ENCODE assay signal across 26 cellular contexts in the genomic region with DNA sequence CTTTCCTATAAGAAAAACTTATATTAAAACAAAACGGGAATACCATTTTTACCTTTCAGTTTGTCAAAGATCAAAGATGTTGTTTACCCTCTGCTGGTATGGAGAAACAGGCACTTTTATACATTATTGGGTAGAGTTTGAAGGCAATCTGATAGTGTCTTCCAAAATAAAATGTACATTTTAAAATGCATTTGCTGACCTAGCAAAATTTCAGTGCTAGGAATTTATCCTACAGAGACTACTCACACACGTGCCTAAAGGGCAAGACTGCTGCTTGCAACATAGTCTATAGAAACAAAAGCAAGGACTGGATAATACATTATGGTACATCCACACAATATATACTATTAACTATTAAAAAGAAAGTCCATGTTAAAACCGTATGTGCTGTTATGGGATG. TPM values are rescaled to one million over a fixed set of nuclear protein-coding genes. Genes with fewer than 3 reads are reported as not detected.
DNase-seq lines count a peak whose midpoint lies in the region; ATAC-seq, FAIRE-seq and TF ChIP-seq lines count a peak whose summit lies in the region.
"Had no signal": no experiment of that assay in that cellular context is flagged by ENCODE, and none has a peak within 500 bp of the region (broad histone marks: within the 10 kb centered on the region; RNA-seq: fewer than 3 reads in every experiment).

No MANE protein-coding gene starts in this region.

- H3K27me3 ChIP-seq in IMR-90 (ENCODE audit: control insufficient read depth, insufficient read depth, low read length) (no peaks in the 10 kb centered on the region), K562 (ENCODE audit: control insufficient read depth in 2 of 2, insufficient read depth in 2 of 2, low read length in 2 of 2) (peaks cover 0 to 2% of the 10 kb centered on the region in 2 experiments; a peak in 1 of 5 replicates), pancreas (no peaks in the 10 kb centered on the region)
- no peaks in the 10 kb centered on the region for H3K27me3 ChIP-seq in CD8-positive, alpha-beta memory T cell (ENCODE audit: insufficient read depth, low read length, poor library complexity, severe bottlenecking)
- H3K27me3 ChIP-seq: BLaER1 treated with 17β-estradiol and CSF1 and Interleukin-3, amounts not matched to agents 10 nM and 100 nM had no signal

- H3K9me1 ChIP-seq in IMR-90 (ENCODE audit: insufficient read depth, low read length), result peaks cover 13% of the 10 kb centered on the region
- no peaks in the 10 kb centered on the region for H3K9me1 ChIP-seq in K562 (ENCODE audit: control insufficient read depth, insufficient read depth, low read length)

- TF ChIP-seq RAD21 in A549 (conservative IDR thresholded peaks at IDR 0.05 in 1 of 2, IDR thresholded peaks at IDR 0.05 in 1 of 2) (no peak), IMR-90 (IDR thresholded peaks at IDR 0.05; ENCODE audit: low read length) (no peak), K562 (CRISPR knock-in tag; conservative IDR thresholded peaks at IDR 0.05 in 1 of 2, IDR thresholded peaks at IDR 0.05 in 1 of 2) (no peak)

- DNase-seq in A549 (ENCODE audit: low read depth in 1 of 2, low spot score in 1 of 2) (no peak), IMR-90 (no peak), K562 (ENCODE audit: extremely low read depth in 1 of 4, low spot score in 3 of 4) (no peak), epithelial cell of esophagus (ENCODE audit: low read depth) (peak; percentile 26), pancreas (no peak)
- no peak for DNase-seq in stimulated activated CD4-positive, alpha-beta T cell treated with anti-CD3 and anti-CD28 coated beads, Interleukin-4, amount 100 ng/mL, for 4 hours
- DNase-seq in CD8-positive, alpha-beta memory T cell, result no peak
- DNase-seq: 8988T; AML-193; CD4-positive, alpha-beta T cell; CD8-positive, alpha-beta T cell; COR-L47; DMS 273 treated with DMSO at 0.1 percent for 48 hours; DMS153; DMS53; DMS79; DND-41; EL; GDM1 had no signal

- H3K36me3 ChIP-seq in IMR-90 (ENCODE audit: control insufficient read depth, insufficient read depth, low read length) (no peaks in the 10 kb centered on the region), K562 (ENCODE audit: control insufficient read depth, insufficient read depth, low read length) (no peaks in the 10 kb centered on the region), pancreas (no peaks in the 10 kb centered on the region)
- no peaks in the 10 kb centered on the region for H3K36me3 ChIP-seq in CD8-positive, alpha-beta memory T cell (ENCODE audit: insufficient read depth, low read length)
- H3K36me3 ChIP-seq: BLaER1 treated with 17β-estradiol and CSF1 and Interleukin-3, amounts not matched to agents 10 nM and 100 nM had no signal

- H2BK15ac ChIP-seq in IMR-90 (ENCODE audit: low read depth, low read length), result no peak overlapping the region

- BruUV-seq in IMR-90 (replicated peaks; lab: Mats Ljungman, UMichigan) (no TSS peak), K562 (replicated peaks; lab: Mats Ljungman, UMichigan) (no TSS peak)

- H2BK20ac ChIP-seq in IMR-90 (ENCODE audit: low read depth, low read length), result no peak overlapping the region

- H4K91ac ChIP-seq in IMR-90 (ENCODE audit: insufficient read depth, low read depth, low read length), result no peak overlapping the region

- no peak for FAIRE-seq in A549 (lab: Jason Lieb, UNC)
- no peak for FAIRE-seq in K562 (lab: Jason Lieb, UNC)
- FAIRE-seq in pancreas (lab: Jason Lieb, UNC), result no peak
- FAIRE-seq: A204.1, GM12878, GM12892, GM18507 had no signal

- TF ChIP-seq EP300 in A549 (IDR thresholded peaks at IDR 0.05) (no peak), K562 (IDR thresholded peaks at IDR 0.05; ENCODE audit: low read length) (no peak)

- TF ChIP-seq POLR2A in A549 (IDR thresholded peaks at IDR 0.05; ENCODE audit: low read length) (no peak), IMR-90 (IDR thresholded peaks at IDR 0.05; ENCODE audit: low read depth, low read length) (no peak), K562 (conservative IDR thresholded peaks at IDR 0.05) (no peak)

- no peak overlapping the region for H3K4me3 ChIP-seq in A549
- H3K4me3 ChIP-seq in IMR-90 (ENCODE audit: insufficient read depth, low read depth, low read length), result no peak overlapping the region
- H3K4me3 ChIP-seq in K562, result no peak overlapping the region
- H3K4me3 ChIP-seq in epithelial cell of esophagus (ENCODE audit: low read length), result no peak overlapping the region
- H3K4me3 ChIP-seq in pancreas, result no peak overlapping the region
- no peak overlapping the region for H3K4me3 ChIP-seq in CD8-positive, alpha-beta memory T cell (ENCODE audit: low read length)
- H3K4me3 ChIP-seq: BLaER1 treated with 17β-estradiol and CSF1 and Interleukin-3, amounts not matched to agents 10 nM and 100 nM; GM12878 had no signal

- no peaks in the 10 kb centered on the region for H3K4me1 ChIP-seq in A549
- peaks cover 2% of the 10 kb centered on the region for H3K4me1 ChIP-seq in IMR-90 (ENCODE audit: control insufficient read depth, insufficient read depth, low read length)
- H3K4me1 ChIP-seq in K562 (replicated peaks in 1 of 2; ENCODE audit: control insufficient read depth in 2 of 2, insufficient read depth in 2 of 2, low read length in 2 of 2), result peaks cover 2 to 4% of the 10 kb centered on the region in 2 experiments; a peak in 2 of 5 replicates
- no peaks in the 10 kb centered on the region for H3K4me1 ChIP-seq in pancreas
- no peaks in the 10 kb centered on the region for H3K4me1 ChIP-seq in CD8-positive, alpha-beta memory T cell (ENCODE audit: insufficient read depth, low read length)

- no peak overlapping the region for H2BK120ac ChIP-seq in IMR-90 (ENCODE audit: low read depth, low read length)

- no peak for TF ChIP-seq CTCF in A549 (IDR thresholded peaks at IDR 0.05)
- TF ChIP-seq CTCF in IMR-90 (conservative IDR thresholded peaks at IDR 0.05; ENCODE audit: low read depth, low read length), result no peak
- TF ChIP-seq CTCF in K562 (IDR thresholded peaks at IDR 0.05 in 2 of 3, conservative IDR thresholded peaks at IDR 0.05 in 1 of 3; ENCODE audit: insufficient read depth in 2 of 3, low read depth in 1 of 3, low read length in 3 of 3), result no peak
- TF ChIP-seq CTCF in epithelial cell of esophagus (IDR thresholded peaks at IDR 0.05; ENCODE audit: insufficient read depth, low read depth, low read length, missing control alignments), result no peak
- no peak for TF ChIP-seq CTCF in pancreas (IDR thresholded peaks at IDR 0.05)

- no peak overlapping the region for H3K27ac Mint-ChIP-seq in CD8-positive, alpha-beta memory T cell
- H3K27ac Mint-ChIP-seq: B cell; CD4-positive, alpha-beta T cell; CD8-positive, alpha-beta T cell had no signal

- CTCF ChIA-PET in A549 (lab: Yijun Ruan, JAX), result interaction anchor here (1.1 to 3.2 kb wide), 2 partner anchors 19 to 265 kb away, joined by 3 to 13 read pairs; no protein-coding TSS in a partner anchor
- CTCF ChIA-PET in IMR-90 (lab: Yijun Ruan, JAX), result no interaction called here
- CTCF ChIA-PET in K562 (lab: Yijun Ruan, JAX; ENCODE audit: low intra/inter-chr PET ratio), result no interaction called here
- CTCF ChIA-PET in CD8-positive, alpha-beta memory T cell (lab: Charles Lee), result no interaction called here

- no peaks in the 10 kb centered on the region; a peak in 1 of 4 replicates for H3K79me1 ChIP-seq in IMR-90 (ENCODE audit: low read depth in 1 of 2, low read length in 2 of 2)

- H2AFZ ChIP-seq in IMR-90 (replicated peaks; ENCODE audit: low read length, poor library complexity), result no peak overlapping the region
- no peak overlapping the region for H2AFZ ChIP-seq in K562 (ENCODE audit: low read depth, low read length)

- POLR2A ChIA-PET in A549 (lab: Yijun Ruan, JAX), result no interaction called here
- POLR2A ChIA-PET in IMR-90 (lab: Charles Lee; ENCODE audit: unreplicated experiment), result no interaction called here
- POLR2A ChIA-PET in K562 (lab: Yijun Ruan, JAX), result no interaction called here
- POLR2A ChIA-PET in CD8-positive, alpha-beta memory T cell (lab: Charles Lee), result no interaction called here

- H3K27me3 Mint-ChIP-seq in CD8-positive, alpha-beta memory T cell, result peaks cover 10 to 14% of the 10 kb centered on the region in 2 donors
- H3K27me3 Mint-ChIP-seq: CD4-positive, alpha-beta T cell had no signal

- no peaks in the 10 kb centered on the region for H3K79me2 ChIP-seq in K562 (ENCODE audit: control insufficient read depth, insufficient read depth, low read length)

- intact Hi-C loops in IMR-90 (cut with micrococcal nuclease), result loop anchor here (5.0 kb wide), 1 partner anchor 81 kb away; no protein-coding TSS in a partner anchor
- intact Hi-C loops in K562 (cut with micrococcal nuclease), result no loop called here
- intact Hi-C loops in pancreas (cut with DNase I), result no loop called here

- H3K9me3 ChIP-seq in A549 (no peaks in the 10 kb centered on the region), IMR-90 (ENCODE audit: control insufficient read depth, insufficient read depth, low read length) (no peaks in the 10 kb centered on the region), K562 (replicated peaks; ENCODE audit: control insufficient read depth, insufficient read depth, low read depth, low read length) (no peaks in the 10 kb centered on the region), pancreas (no peaks in the 10 kb centered on the region)
- no peaks in the 10 kb centered on the region for H3K9me3 ChIP-seq in CD8-positive, alpha-beta memory T cell (ENCODE audit: low read length)

- no peaks in the 10 kb centered on the region for H3K36me3 Mint-ChIP-seq in CD8-positive, alpha-beta memory T cell
- H3K36me3 Mint-ChIP-seq: CD8-positive, alpha-beta T cell had no signal

- no peak overlapping the region for H3K4me3 Mint-ChIP-seq in CD8-positive, alpha-beta memory T cell
- H3K4me3 Mint-ChIP-seq: B cell; CD4-positive, alpha-beta T cell; CD8-positive, alpha-beta T cell had no signal

- no peak overlapping the region for H3K9ac ChIP-seq in IMR-90 (ENCODE audit: low read depth, low read length)
- no peak overlapping the region for H3K9ac ChIP-seq in K562 (ENCODE audit: insufficient read depth in 1 of 2, low read depth in 2 of 2, low read length in 2 of 2)
- H3K9ac ChIP-seq: BLaER1 treated with 17β-estradiol and CSF1 and Interleukin-3, amounts not matched to agents 10 nM and 100 nM had no signal

- H3K4ac ChIP-seq in IMR-90 (ENCODE audit: low read depth, low read length), result no peak overlapping the region

- no peak overlapping the region for H4K8ac ChIP-seq in IMR-90 (ENCODE audit: low read depth in 2 of 2, low read length in 2 of 2)

- no peak overlapping the region for H2AK5ac ChIP-seq in IMR-90 (ENCODE audit: low read depth, low read length)

- H4K20me1 ChIP-seq in IMR-90 (ENCODE audit: insufficient read depth, low read length), result no peaks in the 10 kb centered on the region
- H4K20me1 ChIP-seq in K562 (replicated peaks; ENCODE audit: control insufficient read depth, insufficient read depth, low read length), result no peaks in the 10 kb centered on the region
- H4K20me1 ChIP-seq: BLaER1 treated with 17β-estradiol and CSF1 and Interleukin-3, amounts not matched to agents 10 nM and 100 nM had no signal

- no peak overlapping the region for H3K23ac ChIP-seq in IMR-90 (ENCODE audit: low read depth, low read length)

- H3K14ac ChIP-seq in IMR-90 (replicated peaks; ENCODE audit: low read depth, low read length), result no peak overlapping the region

- H3K4me2 ChIP-seq in A549 (no peak overlapping the region), IMR-90 (ENCODE audit: low read depth, low read length) (no peak overlapping the region), K562 (ENCODE audit: insufficient read depth, low read length) (no peak overlapping the region)
- H3K4me2 ChIP-seq: BLaER1 treated with 17β-estradiol and CSF1 and Interleukin-3, amounts not matched to agents 10 nM and 100 nM had no signal

- no peak overlapping the region for H3K18ac ChIP-seq in IMR-90 (ENCODE audit: low read depth, low read length)

- no peaks in the 10 kb centered on the region for H3K9me3 Mint-ChIP-seq in CD8-positive, alpha-beta memory T cell
- H3K9me3 Mint-ChIP-seq: CD4-positive, alpha-beta T cell; CD8-positive, alpha-beta T cell had no signal

- H3K56ac ChIP-seq in IMR-90 (ENCODE audit: extremely low read depth, insufficient read depth, low read length), result no peak overlapping the region

- dilution Hi-C loops in IMR-90 (cut with HindIII; ENCODE audit: low sequenced_read_pairs, unreplicated experiment), result no loop called here

- H3K4me1 Mint-ChIP-seq in CD8-positive, alpha-beta memory T cell, result no peaks in the 10 kb centered on the region
- H3K4me1 Mint-ChIP-seq: B cell had no signal

- in situ Hi-C loops in IMR-90 (cut with MboI; ENCODE audit: low sequenced_read_pairs) (no loop called here), K562 (cut with MboI) (no loop called here)

- no peak overlapping the region for H4K5ac ChIP-seq in IMR-90 (ENCODE audit: low read depth, low read length)

- WGBS in A549 (ENCODE audit: missing lambda C conversion rate), result 43% methylated on average over 3 of the region's 3 CpGs
- WGBS in IMR-90 (ENCODE audit: extremely low coverage in 2 of 2, insufficient read length in 1 of 2), 2 experiments, result no CpG with 5 or more reads among the region's 3 CpGs
- 2% methylated on average over 3 of the region's 3 CpGs for WGBS in K562 (ENCODE audit: insufficient coverage, low coverage, missing lambda C conversion rate)
- WGBS in pancreas, 2 donors, result 54 to 67% methylated on average over 3 of the region's 3 CpGs

- no peak overlapping the region for H2AK9ac ChIP-seq in IMR-90 (replicated peaks; ENCODE audit: low read depth, low read length, poor library complexity)

- H2BK5ac ChIP-seq in IMR-90 (ENCODE audit: low read depth, low read length, poor library complexity, severe bottlenecking), result no peak overlapping the region

- H3K27ac ChIP-seq in A549, result no peak overlapping the region
- H3K27ac ChIP-seq in IMR-90 (ENCODE audit: insufficient read depth, low read length), result no peak overlapping the region
- H3K27ac ChIP-seq in K562 (ENCODE audit: extremely low read depth, low read depth, low read length), result no peak overlapping the region
- no peak overlapping the region for H3K27ac ChIP-seq in pancreas
- H3K27ac ChIP-seq in CD8-positive, alpha-beta memory T cell (ENCODE audit: low read depth, low read length), result no peak overlapping the region
- H3K27ac ChIP-seq: BLaER1 treated with 17β-estradiol and CSF1 and Interleukin-3, amounts not matched to agents 10 nM and 100 nM; C4-2B had no signal

- ATAC-seq in A549, result no peak
- ATAC-seq in IMR-90 (ENCODE audit: low read depth), result no peak
- no peak for ATAC-seq in K562
- no peak for ATAC-seq in pancreas
- ATAC-seq: CD8-positive, alpha-beta T cell; GM12878 had no signal

RNA-seq across cellular contexts. Expression of a gene that starts 36.0 kb away (rescaled TPM):
- polyA plus RNA-seq in A549 (2011; rRNA removed), result 72.7 and 80.5 TPM in 2 replicates
- 95.5 and 97.0 TPM in 2 replicates for polyA plus RNA-seq in A549 (2012; cell fraction: cytosol; rRNA removed)
- 32.6 and 50.6 TPM in 2 replicates for polyA plus RNA-seq in A549 (2012; cell fraction: nucleus; rRNA removed)
- polyA plus RNA-seq in A549 (2017; fragmentation: RNase III; extraction: RNeasy Plus Mini Kit Qiagen cat#74134 plus additional on column Dnase treatment), result 88.4 to 98.3 TPM (median 96.9 TPM) in 3 replicates
- 36.1 and 44.1 TPM in 2 replicates for polyA minus RNA-seq in A549 (2011; rRNA and poly(A)+ RNA removed)
- total RNA-seq in IMR-90 (2012; rRNA removed), result 123 and 141 TPM in 2 replicates
- 95.3 and 115 TPM in 2 replicates for polyA plus RNA-seq in IMR-90 (2012; rRNA removed)
- 87.6 and 167 TPM in 2 replicates for polyA plus RNA-seq in IMR-90 (2012; cell fraction: cytosol; rRNA removed)
- 24.9 and 50.0 TPM in 2 replicates for polyA plus RNA-seq in IMR-90 (2012; cell fraction: nucleus; rRNA removed; ENCODE audit: low replicate concordance)
- total RNA-seq in K562 (2011; cell fraction: chromatin; rRNA removed; ENCODE audit: low replicate concordance), result 5.9 and 9.8 TPM in 2 replicates
- total RNA-seq in K562 (2011; cell fraction: nucleolus; rRNA removed), result 9.0 and 9.9 TPM in 2 replicates
- total RNA-seq in K562 (2011; cell fraction: nucleoplasm; rRNA removed), result 8.0 and 13.7 TPM in 2 replicates
- 102 and 103 TPM in 2 replicates for total RNA-seq in K562 (2014; rRNA removed)
- 74.0 and 81.1 TPM in 2 replicates for total RNA-seq in K562 (2014; rRNA removed; fragmentation: Illumina TruSeq; extraction: Trizol)
- total RNA-seq in K562 (2015; rRNA removed; fragmentation: Illumina TruSeq; extraction: Trizol), result 77.8 and 79.6 TPM in 2 replicates
- 48.2 and 56.8 TPM in 2 replicates for total RNA-seq in K562 (2021)
- 21.6 and 37.3 TPM in 2 replicates for polyA plus RNA-seq in K562 (2011; rRNA removed)
- polyA plus RNA-seq in K562 (2011; cell fraction: cytosol; rRNA removed), result 30.7 and 47.8 TPM in 2 replicates
- polyA plus RNA-seq in K562 (2011; cell fraction: nucleus; rRNA removed), result 14.3 and 18.7 TPM in 2 replicates
- polyA plus RNA-seq in K562 (2012), result 48.5 and 68.8 TPM in 2 replicates
- 60.4 and 60.5 TPM in 2 replicates for polyA plus RNA-seq in K562 (2014; fragmentation: Illumina TruSeq; extraction: Trizol)
- 10 to 100 TPM; 11.9 to 13.7 TPM for polyA plus RNA-seq in K562 (2014; fragmentation: Nextera tagmentation; extraction: Ambion mirVana)
- polyA plus RNA-seq in K562 (2014; rRNA removed), result 59.7 and 68.8 TPM in 2 replicates
- polyA minus RNA-seq in K562 (2011; rRNA and poly(A)+ RNA removed), result 29.9 and 48.6 TPM in 2 replicates
- 6.6 and 24.9 TPM in 2 replicates for polyA minus RNA-seq in K562 (2011; cell fraction: cytosol; rRNA and poly(A)+ RNA removed)
- polyA minus RNA-seq in K562 (2011; cell fraction: nucleus; rRNA and poly(A)+ RNA removed), result 2.7 and 5.4 TPM in 2 replicates
- 10 to 100 TPM; 14.9 to 24.0 (median 17.8) TPM for total RNA-seq in pancreas
- polyA plus RNA-seq in pancreas, result 10 to 100 TPM; 29.5 to 43.7 TPM
- 10 to 100 TPM; 66.6 to 67.4 TPM for total RNA-seq in CD8-positive, alpha-beta memory T cell
- polyA plus RNA-seq in CD8-positive, alpha-beta memory T cell, result 13.7 TPM
